Comparison of ENCODE assay signal across 11 cellular contexts in the genomic region with DNA sequence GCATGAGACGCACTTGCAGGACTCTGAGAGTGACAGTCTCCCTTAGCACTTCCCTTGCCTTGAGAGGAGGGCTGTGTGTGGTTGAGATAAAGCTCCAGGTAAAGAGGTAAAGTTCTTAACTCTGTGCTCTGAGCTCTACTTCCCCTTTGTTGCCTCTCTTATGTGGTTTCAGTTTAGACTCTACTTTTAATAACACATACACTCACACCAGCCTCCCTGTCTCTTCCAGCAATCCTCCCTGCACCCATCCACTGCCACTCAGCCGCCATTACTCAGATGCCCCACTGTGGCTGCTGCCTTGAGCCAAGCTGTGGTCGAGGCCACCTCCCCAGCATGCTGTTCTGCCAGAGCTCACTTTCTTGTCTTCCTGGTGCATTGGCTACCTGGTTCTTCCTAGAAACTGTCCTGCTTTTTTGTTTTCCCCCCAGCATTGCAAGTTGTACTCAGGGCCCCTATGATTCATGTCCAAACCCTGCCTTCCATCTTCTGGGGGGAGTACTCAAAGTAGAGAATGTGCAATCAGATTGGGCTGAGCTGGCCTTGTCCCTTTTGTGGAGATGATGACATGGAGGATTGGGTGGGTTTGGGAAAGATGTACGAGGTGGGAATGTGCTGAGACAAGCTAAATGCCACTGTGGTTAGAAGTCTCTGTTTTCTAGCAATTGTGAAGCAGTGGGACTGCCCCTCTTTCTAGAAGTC.
A peak's percentile ranks its signal among the peaks of the same experiment; 100 is the strongest.
DNase-seq lines count a peak whose midpoint lies in the region; ATAC-seq and TF ChIP-seq lines count a peak whose summit lies in the region.
"Had no signal": no experiment of that assay in that cellular context is flagged by ENCODE, and none has a peak within 500 bp of the region (broad histone marks: within the 10 kb centered on the region; RNA-seq: fewer than 3 reads in every experiment).

No MANE protein-coding gene starts in this region.

- peak overlapping the region; percentile 49 for H3K4me3 Mint-ChIP-seq in activated CD4-positive, alpha-beta T cell treated with anti-CD3 and anti-CD28 coated beads, Interleukin-2, amount 10 ng/mL, durations not matched to agents 24 days and 14 days
- peak overlapping the region; percentile 19 for H3K4me3 Mint-ChIP-seq in activated naive CD8-positive, alpha-beta T cell treated with anti-CD3 and anti-CD28 coated beads, Interleukin-2, amount 50 U/mL, for 24 hours
- H3K4me3 Mint-ChIP-seq in glutamatergic neuron (ENCODE audit: unreplicated experiment) = no peak overlapping the region
- H3K4me3 Mint-ChIP-seq: brain had no signal

- TF ChIP-seq CTCF in glutamatergic neuron (IDR thresholded peaks at IDR 0.05; ENCODE audit: partially characterized antibody, unreplicated experiment) = no peak

- peak; percentile 84 for ATAC-seq in activated naive CD8-positive, alpha-beta T cell treated with anti-CD3 and anti-CD28 coated beads, Interleukin-2, amount 50 U/mL, for 24 hours

- H3K4me1 Mint-ChIP-seq in activated CD4-positive, alpha-beta T cell treated with anti-CD3 and anti-CD28 coated beads, Interleukin-2, amount 10 ng/mL, durations not matched to agents 24 days and 14 days = peaks cover 23% of the 10 kb centered on the region
- peaks cover 43% of the 10 kb centered on the region for H3K4me1 Mint-ChIP-seq in activated naive CD8-positive, alpha-beta T cell treated with anti-CD3 and anti-CD28 coated beads, Interleukin-2, amount 50 U/mL, for 24 hours
- no peaks in the 10 kb centered on the region for H3K4me1 Mint-ChIP-seq in glutamatergic neuron (ENCODE audit: low read depth, unreplicated experiment)

- H3K27me3 Mint-ChIP-seq in activated CD4-positive, alpha-beta T cell treated with anti-CD3 and anti-CD28 coated beads, Interleukin-2, amount 10 ng/mL, durations not matched to agents 24 days and 14 days = peaks cover 14% of the 10 kb centered on the region
- H3K27me3 Mint-ChIP-seq in activated naive CD8-positive, alpha-beta T cell treated with anti-CD3 and anti-CD28 coated beads, Interleukin-2, amount 50 U/mL, for 24 hours = no peaks in the 10 kb centered on the region
- H3K27me3 Mint-ChIP-seq in glutamatergic neuron (ENCODE audit: unreplicated experiment) = peaks cover 2% of the 10 kb centered on the region

- DNase-seq in activated CD4-positive, alpha-beta T cell treated with anti-CD3 and anti-CD28 coated beads, Interleukin-2, amount 10 ng/mL, durations not matched to agents 24 days and 14 days = peak; percentile 75
- DNase-seq in activated CD4-positive, alpha-beta T cell treated with anti-CD3 and anti-CD28 coated beads, Interleukin-2, amount 50 U/mL, for 1 hour = no peak
- DNase-seq in Kasumi-1 (lab: John Stamatoyannopoulos, UW) = peak; percentile 14 to 32
- DNase-seq in activated naive CD8-positive, alpha-beta T cell treated with anti-CD3 and anti-CD28 coated beads, Interleukin-2, amount 50 U/mL, for 24 hours = peak; percentile 47
- DNase-seq in stimulated activated naive CD4-positive, alpha-beta T cell (lab: John Stamatoyannopoulos, UW) = peak in 4 of 6 experiments; percentile 22 to 67 (median 56)
- no peak for DNase-seq in glutamatergic neuron
- DNase-seq in NCI-H226 = no peak
- no peak for DNase-seq in SHP77 (lab: John Stamatoyannopoulos, UW)
- DNase-seq: GOT3, NCI-H526 had no signal

- H3K9me3 Mint-ChIP-seq in activated CD4-positive, alpha-beta T cell treated with anti-CD3 and anti-CD28 coated beads, Interleukin-2, amount 10 ng/mL, durations not matched to agents 24 days and 14 days = no peaks in the 10 kb centered on the region
- no peaks in the 10 kb centered on the region for H3K9me3 Mint-ChIP-seq in activated naive CD8-positive, alpha-beta T cell treated with anti-CD3 and anti-CD28 coated beads, Interleukin-2, amount 50 U/mL, for 24 hours
- H3K9me3 Mint-ChIP-seq in glutamatergic neuron (ENCODE audit: unreplicated experiment) = no peaks in the 10 kb centered on the region

- peak overlapping the region; percentile 75 for H3K27ac Mint-ChIP-seq in activated CD4-positive, alpha-beta T cell treated with anti-CD3 and anti-CD28 coated beads, Interleukin-2, amount 10 ng/mL, durations not matched to agents 24 days and 14 days
- peak overlapping the region; percentile 91 for H3K27ac Mint-ChIP-seq in activated naive CD8-positive, alpha-beta T cell treated with anti-CD3 and anti-CD28 coated beads, Interleukin-2, amount 50 U/mL, for 24 hours
- no peak overlapping the region for H3K27ac Mint-ChIP-seq in glutamatergic neuron (ENCODE audit: unreplicated experiment)

- H3K36me3 Mint-ChIP-seq in activated CD4-positive, alpha-beta T cell treated with anti-CD3 and anti-CD28 coated beads, Interleukin-2, amount 10 ng/mL, durations not matched to agents 24 days and 14 days (ENCODE audit: low read depth) = no peaks in the 10 kb centered on the region
- no peaks in the 10 kb centered on the region for H3K36me3 Mint-ChIP-seq in activated naive CD8-positive, alpha-beta T cell treated with anti-CD3 and anti-CD28 coated beads, Interleukin-2, amount 50 U/mL, for 24 hours (ENCODE audit: low read depth)
- H3K36me3 Mint-ChIP-seq in glutamatergic neuron (ENCODE audit: unreplicated experiment) = peaks cover 11% of the 10 kb centered on the region
- H3K36me3 Mint-ChIP-seq: brain had no signal

- intact Hi-C loops in activated CD4-positive, alpha-beta T cell treated with anti-CD3 and anti-CD28 coated beads, Interleukin-2, amount 10 ng/mL, durations not matched to agents 24 days and 14 days (cut with micrococcal nuclease) = loop anchor here (2.0 kb wide), 1 partner anchor 14 kb away; no protein-coding TSS in a partner anchor

Comparison
In these comparisons a context has a peak if more than half of its experiments do, and no peak if none do; other contexts are left out.
1. DNase-seq: peak in activated CD4-positive, alpha-beta T cell treated with anti-CD3 and anti-CD28 coated beads, Interleukin-2, amount 10 ng/mL, durations not matched to agents 24 days and 14 days (single experiment), Kasumi-1 (2 of 2), activated naive CD8-positive, alpha-beta T cell treated with anti-CD3 and anti-CD28 coated beads, Interleukin-2, amount 50 U/mL, for 24 hours (single experiment) and stimulated activated naive CD4-positive, alpha-beta T cell (4 of 6); none in activated CD4-positive, alpha-beta T cell treated with anti-CD3 and anti-CD28 coated beads, Interleukin-2, amount 50 U/mL, for 1 hour (single experiment), glutamatergic neuron (single experiment), NCI-H226 (single experiment) and SHP77 (0 of 2).